ENCODE assay signal across 1 cellular context in genomic region chr12:2027379-2027778, GRCh38.
TF ChIP-seq lines count a peak whose summit lies in the region.

No MANE protein-coding gene starts in this region.

TF ChIP-seq in IMR-90, 13 proteins besides CTCF, POLR2A, EP300 and RAD21 (continued from another document):
- TF ChIP-seq RFX5 (IDR thresholded peaks at IDR 0.05; ENCODE audit: low read depth, low read length) (peak; percentile 53; the same call in 1 of the 2 replicates), NFE2L2 (IDR thresholded peaks at IDR 0.05; ENCODE audit: low read depth, low read length) (no peak), RCOR1 (IDR thresholded peaks at IDR 0.05; ENCODE audit: insufficient replicate concordance, low read length) (no peak), MAZ (IDR thresholded peaks at IDR 0.05; ENCODE audit: borderline replicate concordance, low read depth, low read length) (no peak), FOS (IDR thresholded peaks at IDR 0.05; ENCODE audit: low read depth, low read length) (no peak)
